In genomic region chr15:72797338-72797689, GRCh38 we compare ENCODE assay signal across 8 cellular contexts. TPM values are rescaled to one million over a fixed set of nuclear protein-coding genes. Genes with fewer than 3 reads are reported as not detected.
DNase-seq lines count a peak whose midpoint lies in the region; ATAC-seq, FAIRE-seq and TF ChIP-seq lines count a peak whose summit lies in the region.

No MANE protein-coding gene starts in this region.

- peaks cover 12 to 16% of the 10 kb centered on the region in 2 donors for H3K27me3 Mint-ChIP-seq in CD4-positive, alpha-beta memory T cell
- peaks cover 31% of the 10 kb centered on the region for H3K27me3 Mint-ChIP-seq in osteocyte (ENCODE audit: unreplicated experiment)

- peaks cover 0 to 2% (median 0%) of the 10 kb centered on the region in 8 donors for H3K9me3 Mint-ChIP-seq in CD4-positive, alpha-beta memory T cell
- no peaks in the 10 kb centered on the region for H3K9me3 Mint-ChIP-seq in osteocyte (ENCODE audit: unreplicated experiment)

- peak overlapping the region; percentile 75 to 82 (median 78) for H3K4me3 Mint-ChIP-seq in CD4-positive, alpha-beta memory T cell
- peak overlapping the region; percentile 73 for H3K4me3 Mint-ChIP-seq in osteocyte (ENCODE audit: unreplicated experiment)

- peak overlapping the region; percentile 85 for H2AFZ ChIP-seq in OCI-LY3 (ENCODE audit: low read depth, low read length)

- peak overlapping the region; percentile 89 for H3K4me2 ChIP-seq in OCI-LY3 (ENCODE audit: low read length)

- H3K4me1 Mint-ChIP-seq in CD4-positive, alpha-beta memory T cell, result peaks cover 5 to 20% (median 7%) of the 10 kb centered on the region in 4 donors
- peaks cover 7% of the 10 kb centered on the region for H3K4me1 Mint-ChIP-seq in osteocyte (ENCODE audit: unreplicated experiment)

- no peak for ATAC-seq in HG03460 (IDR thresholded peaks at IDR 0.05; ENCODE audit: unreplicated experiment)

- 0 to 14% methylated on average over 1 to 3 of the region's 12 CpGs for WGBS in esophagus squamous epithelium, 2 donors

- TF ChIP-seq CTCF in OCI-LY3 (IDR thresholded peaks at IDR 0.05; ENCODE audit: low read depth, low read length) (no peak), esophagus squamous epithelium (IDR thresholded peaks at IDR 0.05) (no peak), osteocyte (IDR thresholded peaks at IDR 0.05) (no peak), kidney (IDR thresholded peaks at IDR 0.05; ENCODE audit: borderline replicate concordance, extremely low read depth, insufficient read depth) (no peak)

- H3K36me3 Mint-ChIP-seq in CD4-positive, alpha-beta memory T cell, result no peaks in the 10 kb centered on the region
- H3K36me3 Mint-ChIP-seq in osteocyte (ENCODE audit: unreplicated experiment), result no peaks in the 10 kb centered on the region

- TF ChIP-seq POLR2A in esophagus squamous epithelium (IDR thresholded peaks at IDR 0.05) (no peak), GM12892 (IDR thresholded peaks at IDR 0.05; ENCODE audit: low read depth, low read length) (no peak)

- H3K79me2 ChIP-seq in OCI-LY3 (ENCODE audit: low read length), result no peaks in the 10 kb centered on the region

- H3K9ac ChIP-seq in OCI-LY3 (ENCODE audit: low read length) (peak overlapping the region; percentile 58), kidney (ENCODE audit: low read length in 2 of 2) (no peak overlapping the region)

- peak overlapping the region in 1 of 7 donors; percentile 2 for H3K27ac Mint-ChIP-seq in CD4-positive, alpha-beta memory T cell
- no peak overlapping the region for H3K27ac Mint-ChIP-seq in osteocyte (ENCODE audit: unreplicated experiment)

- CTCF ChIA-PET in CD4-positive, alpha-beta memory T cell (lab: Charles Lee; ENCODE audit: partially characterized antibody), result interaction anchor here (0.6 to 1.0 kb wide), 4 partner anchors 75 to 289 kb away, joined by 3 to 8 read pairs (median 5); no protein-coding TSS in a partner anchor

- H3K27ac ChIP-seq in CD4-positive, alpha-beta memory T cell (ENCODE audit: low read depth, low read length), result no peak overlapping the region
- H3K27ac ChIP-seq in OCI-LY3 (ENCODE audit: low read length) (no peak overlapping the region), esophagus squamous epithelium (no peak overlapping the region), kidney (ENCODE audit: low read depth in 2 of 2, low read length in 2 of 2) (no peak overlapping the region)

- H4K20me1 ChIP-seq in OCI-LY3 (ENCODE audit: insufficient read depth, low read length), result no peaks in the 10 kb centered on the region

- intact Hi-C loops in CD4-positive, alpha-beta memory T cell (cut with micrococcal nuclease), result loop anchor here (1.0 to 5.0 kb wide), 2 partner anchors 75 to 284 kb away; no protein-coding TSS in a partner anchor
- intact Hi-C loops in esophagus squamous epithelium (cut with DNase I) (no loop called here), kidney (cut with DNase I) (loop anchor here (10.0 kb wide), 1 partner anchor 287 kb away; no protein-coding TSS in a partner anchor)

- FAIRE-seq in GM12892 (lab: Jason Lieb, UNC), result no peak
- no peak for FAIRE-seq in kidney (lab: Jason Lieb, UNC)

- no peak for DNase-seq in CD4-positive, alpha-beta memory T cell
- no peak for DNase-seq in esophagus squamous epithelium (lab: John Stamatoyannopoulos, UW)
- DNase-seq in osteocyte (ENCODE audit: extremely low spot score, unreplicated experiment), result no peak
- no peak for DNase-seq in GM12892 (ENCODE audit: insufficient read length)
- DNase-seq in epidermal melanocyte (ENCODE audit: insufficient read length, low spot score), result no peak
- DNase-seq in kidney, result no peak

- POLR2A ChIA-PET in CD4-positive, alpha-beta memory T cell (lab: Charles Lee; ENCODE audit: partially characterized antibody), result no interaction called here

- peaks cover 4% of the 10 kb centered on the region for H3K4me1 ChIP-seq in CD4-positive, alpha-beta memory T cell (ENCODE audit: insufficient read depth, low read length)
- peaks cover 9% of the 10 kb centered on the region; the same call in 1 of the 2 replicates for H3K4me1 ChIP-seq in OCI-LY3 (ENCODE audit: low read length)
- peaks cover 0 to 14% (median 8%) of the 10 kb centered on the region in 3 donors for H3K4me1 ChIP-seq in esophagus squamous epithelium
- H3K4me1 ChIP-seq in kidney (ENCODE audit: control insufficient read depth in 1 of 2, insufficient read depth in 1 of 2, low read depth in 1 of 2, low read length in 2 of 2), result no peaks in the 10 kb centered on the region

- no peaks in the 10 kb centered on the region for H3K27me3 ChIP-seq in CD4-positive, alpha-beta memory T cell (ENCODE audit: insufficient read depth, low read length)
- H3K27me3 ChIP-seq in OCI-LY3 (ENCODE audit: low read depth, low read length) (peaks cover 21% of the 10 kb centered on the region), esophagus squamous epithelium (peaks cover 0 to 38% (median 0%) of the 10 kb centered on the region in 4 donors)

- no peaks in the 10 kb centered on the region for H3K36me3 ChIP-seq in CD4-positive, alpha-beta memory T cell (ENCODE audit: insufficient read depth, low read length)
- H3K36me3 ChIP-seq in OCI-LY3 (replicated peaks; ENCODE audit: low read depth, low read length) (no peaks in the 10 kb centered on the region), esophagus squamous epithelium (no peaks in the 10 kb centered on the region), kidney (ENCODE audit: control insufficient read depth in 1 of 2, insufficient read depth in 2 of 2, low read length in 2 of 2) (no peaks in the 10 kb centered on the region)

- H3K4me3 ChIP-seq in CD4-positive, alpha-beta memory T cell (ENCODE audit: low read length in 2 of 2), result peak overlapping the region in 1 of 2 donors; percentile 57
- H3K4me3 ChIP-seq in OCI-LY3 (ENCODE audit: low read length) (peak overlapping the region; percentile 83), esophagus squamous epithelium (peak overlapping the region; percentile 30 to 72 (median 45)), kidney (ENCODE audit: low read length in 2 of 2) (peak overlapping the region in 1 of 2 donors; percentile 68)

- no peaks in the 10 kb centered on the region for H3K9me3 ChIP-seq in CD4-positive, alpha-beta memory T cell (ENCODE audit: control insufficient read depth in 1 of 2, low read length in 2 of 2)
- no peaks in the 10 kb centered on the region for H3K9me3 ChIP-seq in OCI-LY3 (ENCODE audit: insufficient read depth, low read length)
- H3K9me3 ChIP-seq in esophagus squamous epithelium, result no peaks in the 10 kb centered on the region
- H3K9me3 ChIP-seq in kidney (ENCODE audit: control insufficient read depth in 1 of 2, low read length in 2 of 2), result no peaks in the 10 kb centered on the region

RNA-seq across cellular contexts. Expression of gene ADPGK, which starts 13.8 kb away (rescaled TPM):
- total RNA-seq in CD4-positive, alpha-beta memory T cell, result 100 to 1,000 TPM in 1 of 2 experiments, 10 to 100 TPM in 1; 98.1 to 104 TPM
- 10 to 100 TPM; 66.7 to 96.1 TPM for polyA plus RNA-seq in CD4-positive, alpha-beta memory T cell
- 10 to 100 TPM; 25.1 to 55.5 (median 32.8) TPM for total RNA-seq in esophagus squamous epithelium
- 45.6 and 51.8 TPM in 2 replicates for total RNA-seq in osteocyte
- polyA plus RNA-seq in GM12892 (2012; ENCODE audit: missing spikeins), result 56.0 TPM
- 42.5 TPM for total RNA-seq in kidney
- polyA plus RNA-seq in kidney (ENCODE audit: insufficient read depth, low read depth, low replicate concordance), result 23.9 TPM
